22 cellular contexts compared by ENCODE assay signal in genomic region chr13:113456116-113456702, GRCh38.
"Had no signal": no experiment of that assay in that cellular context is flagged by ENCODE, and none has a peak within 500 bp of the region (broad histone marks: within the 10 kb centered on the region; RNA-seq: fewer than 3 reads in every experiment).

No MANE protein-coding gene starts in this region.

- H3K4me3 Mint-ChIP-seq: endodermal cell; mesothelial cell of epicardium; natural killer cell; neural progenitor cell; stimulated activated naive B cell treated with anti-CD40 and anti-IgM and Interleukin-4, amounts not matched to agents 10 μg/mL and 1 μg/mL and 100 μg/mL, for 72 hours had no signal

- DNase-seq: colonic mucosa; dermis blood vessel endothelial cell; effector CD4-positive, alpha-beta T cell; endodermal cell; foreskin melanocyte; hippocampal formation; natural killer cell; occipital lobe; stimulated activated CD4-positive, alpha-beta T cell treated with anti-CD3 and anti-CD28 coated beads, Interleukin-2, amount 100 ng/mL, for 24 hours; stimulated activated CD4-positive, alpha-beta T cell treated with anti-CD3 and anti-CD28 coated beads, Interleukin-4, amount 100 ng/mL, for 4 hours; stimulated activated naive B cell treated with anti-CD40 and anti-IgM and Interleukin-4, amounts not matched to agents 10 μg/mL and 1 μg/mL and 100 μg/mL, for 72 hours; stomach; transverse colon had no signal

- H3K9me3 Mint-ChIP-seq: endodermal cell; mesothelial cell of epicardium; natural killer cell; neural progenitor cell; stimulated activated naive B cell treated with anti-CD40 and anti-IgM and Interleukin-4, amounts not matched to agents 10 μg/mL and 1 μg/mL and 100 μg/mL, for 72 hours had no signal

- H3K9ac ChIP-seq: neural progenitor cell, parathyroid adenoma had no signal

- H3K4me3 ChIP-seq: colonic mucosa, heart left ventricle, neural progenitor cell, psoas muscle, thoracic aorta, transverse colon had no signal

- H2AFZ ChIP-seq: neural progenitor cell, parathyroid adenoma had no signal

- H3K9me3 ChIP-seq: colonic mucosa, heart left ventricle, psoas muscle, stomach, thoracic aorta, transverse colon had no signal

- H3K4me1 Mint-ChIP-seq: mesothelial cell of epicardium; natural killer cell; stimulated activated naive B cell treated with anti-CD40 and anti-IgM and Interleukin-4, amounts not matched to agents 10 μg/mL and 1 μg/mL and 100 μg/mL, for 72 hours had no signal

- H3K27ac ChIP-seq: colonic mucosa, neural progenitor cell, parathyroid adenoma, psoas muscle, stomach, thoracic aorta, transverse colon had no signal

- FAIRE-seq: islet of Langerhans had no signal

- ATAC-seq: heart left ventricle; left lobe of liver; natural killer cell; psoas muscle; sciatic nerve; stimulated activated naive B cell treated with anti-CD40 and anti-IgM and Interleukin-4, amounts not matched to agents 10 μg/mL and 1 μg/mL and 100 μg/mL, for 72 hours had no signal

- H3K4me2 ChIP-seq: neural progenitor cell had no signal

- H3K27me3 ChIP-seq: colonic mucosa, heart left ventricle, neural progenitor cell, stomach, transverse colon had no signal

- H3K27me3 Mint-ChIP-seq: stimulated activated naive B cell treated with anti-CD40 and anti-IgM and Interleukin-4, amounts not matched to agents 10 μg/mL and 1 μg/mL and 100 μg/mL, for 72 hours had no signal

- H3K4me1 ChIP-seq: colonic mucosa, neural progenitor cell, parathyroid adenoma, transverse colon had no signal

- H3K27ac Mint-ChIP-seq: mesothelial cell of epicardium; natural killer cell; neural progenitor cell; stimulated activated naive B cell treated with anti-CD40 and anti-IgM and Interleukin-4, amounts not matched to agents 10 μg/mL and 1 μg/mL and 100 μg/mL, for 72 hours had no signal

- H3K36me3 ChIP-seq: neural progenitor cell had no signal

- H3K36me3 Mint-ChIP-seq: natural killer cell had no signal
